22 cellular contexts compared by ENCODE assay signal in the genomic region with DNA sequence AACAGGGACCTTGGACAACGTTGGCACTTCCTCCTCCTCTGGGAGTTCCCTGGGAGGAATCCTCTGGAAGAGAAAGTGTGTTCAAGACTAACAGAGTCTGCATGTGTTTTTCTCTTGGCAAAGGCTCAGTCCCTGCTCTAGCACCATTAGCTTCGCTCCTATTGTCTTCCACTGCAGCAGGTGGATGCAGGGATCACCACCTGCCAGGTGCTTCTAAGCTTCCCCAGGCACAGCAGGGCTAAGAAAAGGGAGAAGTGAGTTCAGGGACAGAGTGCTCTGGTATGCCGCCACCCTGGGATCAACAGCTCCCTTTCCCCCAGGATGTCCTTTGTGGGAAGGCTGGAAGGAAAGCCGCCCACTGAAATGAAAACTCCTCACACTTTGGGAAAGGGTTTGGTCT. TPM values are rescaled to one million over a fixed set of nuclear protein-coding genes. Genes with fewer than 3 reads are reported as not detected.
DNase-seq lines count a peak whose midpoint lies in the region; TF ChIP-seq lines count a peak whose summit lies in the region.
"Had no signal": no experiment of that assay in that cellular context is flagged by ENCODE, and none has a peak within 500 bp of the region (broad histone marks: within the 10 kb centered on the region; RNA-seq: fewer than 3 reads in every experiment).

No MANE protein-coding gene starts in this region.

- no peaks in the 10 kb centered on the region for H3K4me1 Mint-ChIP-seq in glutamatergic neuron (ENCODE audit: low read depth, unreplicated experiment)

- H3K9me3 Mint-ChIP-seq in glutamatergic neuron (ENCODE audit: unreplicated experiment) = no peaks in the 10 kb centered on the region
- H3K9me3 Mint-ChIP-seq: CD4-positive, alpha-beta memory T cell had no signal

- no peaks in the 10 kb centered on the region for H3K36me3 Mint-ChIP-seq in glutamatergic neuron (ENCODE audit: unreplicated experiment)
- H3K36me3 Mint-ChIP-seq: CD4-positive, alpha-beta memory T cell had no signal

- H3K4me3 Mint-ChIP-seq in glutamatergic neuron (ENCODE audit: unreplicated experiment) = no peak overlapping the region
- H3K4me3 Mint-ChIP-seq: CD4-positive, alpha-beta memory T cell had no signal

- no peak overlapping the region for H3K27ac ChIP-seq in hepatocyte
- H3K27ac ChIP-seq: BLaER1 had no signal

- peak; percentile 14 to 45 (median 29) for DNase-seq in NCI-H1417 (lab: John Stamatoyannopoulos, UW)
- DNase-seq in NCI-H1417 treated with DMSO at 0.1 percent for 48 hours (lab: John Stamatoyannopoulos, UW) = no peak
- peak; percentile 28 for DNase-seq in DMS79 treated with DMSO at 0.1 percent for 48 hours (lab: John Stamatoyannopoulos, UW)
- peak; percentile 50 for DNase-seq in NCI-H2029 treated with DMSO at 0.1 percent for 48 hours (lab: John Stamatoyannopoulos, UW)
- DNase-seq in NCI-H69 (lab: John Stamatoyannopoulos, UW) = peak; percentile 17
- DNase-seq in glutamatergic neuron = no peak
- no peak for DNase-seq in hepatocyte (ENCODE audit: low spot score)
- no peak for DNase-seq in activated effector memory CD4-positive, alpha-beta T cell treated with Interleukin-2 at 50 U/mL for 16 hours
- DNase-seq: Calu3; CD4-positive, alpha-beta memory T cell; GOT3; MM.1S; NCI-H1092; NCI-H510A; NCI-H82; PC-3; RPMI8226; SHP77 treated with DMSO at 0.1 percent for 48 hours; SK-N-SH; T-helper 9 cell had no signal

- no peak overlapping the region for H3K4me3 ChIP-seq in hepatocyte
- H3K4me3 ChIP-seq: BLaER1 had no signal

- no peaks in the 10 kb centered on the region for H3K79me2 ChIP-seq in hepatocyte

- no peak overlapping the region for H3K27ac Mint-ChIP-seq in glutamatergic neuron (ENCODE audit: unreplicated experiment)
- H3K27ac Mint-ChIP-seq: CD4-positive, alpha-beta memory T cell had no signal

- peaks cover 2% of the 10 kb centered on the region for H3K27me3 Mint-ChIP-seq in glutamatergic neuron (ENCODE audit: unreplicated experiment)
- H3K27me3 Mint-ChIP-seq: CD4-positive, alpha-beta memory T cell had no signal

- 80% methylated on average over 4 of the region's 4 CpGs for WGBS in hepatocyte (ENCODE audit: low lambda C conversion rate, missing lambda C conversion rate)

- no peaks in the 10 kb centered on the region for H3K9me3 ChIP-seq in hepatocyte (ENCODE audit: low read depth)
- H3K9me3 ChIP-seq: BLaER1, SK-N-SH had no signal

- H4K20me1 ChIP-seq in hepatocyte (ENCODE audit: insufficient read depth, poor library complexity, severe bottlenecking) = no peaks in the 10 kb centered on the region
- H4K20me1 ChIP-seq: BLaER1 had no signal

- TF ChIP-seq CTCF in glutamatergic neuron (IDR thresholded peaks at IDR 0.05; ENCODE audit: partially characterized antibody, unreplicated experiment) = no peak
- no peak for TF ChIP-seq CTCF in hepatocyte (IDR thresholded peaks at IDR 0.05; ENCODE audit: poor library complexity)

- H3K4me2 ChIP-seq in hepatocyte = no peak overlapping the region
- H3K4me2 ChIP-seq: BLaER1, SK-N-SH had no signal

- no peak overlapping the region for H2AFZ ChIP-seq in hepatocyte

- no peaks in the 10 kb centered on the region for H3K9me2 ChIP-seq in hepatocyte (replicated peaks; ENCODE audit: insufficient read depth)
- H3K9me2 ChIP-seq: SK-N-SH had no signal

- no peaks in the 10 kb centered on the region for H3K4me1 ChIP-seq in hepatocyte (ENCODE audit: insufficient read depth)

- H3K36me3 ChIP-seq in hepatocyte (replicated peaks; ENCODE audit: insufficient read depth, low read depth) = no peaks in the 10 kb centered on the region
- H3K36me3 ChIP-seq: BLaER1 had no signal

- H3K27me3 ChIP-seq in hepatocyte = no peaks in the 10 kb centered on the region
- H3K27me3 ChIP-seq: BLaER1 had no signal

RNA-seq across cellular contexts. Expression of gene IL20, which starts 43.9 kb away (rescaled TPM):
- total RNA-seq in glutamatergic neuron (ENCODE audit: unreplicated experiment) = not detected
- not detected in 2 replicates for total RNA-seq in hepatocyte
- not detected in 2 replicates for polyA plus RNA-seq in hepatocyte
- total RNA-seq: Calu3; CD4-positive, alpha-beta memory T cell; LHCN-M2; PC-3 had no signal
- polyA plus RNA-seq: CD4-positive, alpha-beta memory T cell; SK-N-SH had no signal

RNA-seq across cellular contexts. Expression of gene IL10, which starts 49.2 kb away (rescaled TPM):
- total RNA-seq in glutamatergic neuron (ENCODE audit: unreplicated experiment) = not detected
- not detected in 2 replicates for total RNA-seq in hepatocyte
- 0.49 and 0.50 TPM in 2 replicates for polyA plus RNA-seq in hepatocyte
- total RNA-seq: Calu3, LHCN-M2, PC-3 had no signal
- polyA plus RNA-seq: SK-N-SH had no signal

RNA-seq across cellular contexts. Expression of gene IL19, which starts 50.9 kb away (rescaled TPM):
- not detected for total RNA-seq in glutamatergic neuron (ENCODE audit: unreplicated experiment)
- total RNA-seq in hepatocyte = 0.28 and 0.37 TPM in 2 replicates
- polyA plus RNA-seq in hepatocyte = not detected in 2 replicates
- total RNA-seq: Calu3; CD4-positive, alpha-beta memory T cell; LHCN-M2; PC-3 had no signal
- polyA plus RNA-seq: CD4-positive, alpha-beta memory T cell; SK-N-SH had no signal

Comparison
In these comparisons a context has a peak if more than half of its experiments do, and no peak if none do; other contexts are left out.
1. DNase-seq: peak in NCI-H1417 (3 of 3), DMS79 treated with DMSO at 0.1 percent for 48 hours (single experiment), NCI-H2029 treated with DMSO at 0.1 percent for 48 hours (single experiment) and NCI-H69 (single experiment); none in NCI-H1417 treated with DMSO at 0.1 percent for 48 hours (single experiment), glutamatergic neuron (single experiment), hepatocyte (single experiment) and activated effector memory CD4-positive, alpha-beta T cell treated with Interleukin-2 at 50 U/mL for 16 hours (single experiment).